In the genomic region with DNA sequence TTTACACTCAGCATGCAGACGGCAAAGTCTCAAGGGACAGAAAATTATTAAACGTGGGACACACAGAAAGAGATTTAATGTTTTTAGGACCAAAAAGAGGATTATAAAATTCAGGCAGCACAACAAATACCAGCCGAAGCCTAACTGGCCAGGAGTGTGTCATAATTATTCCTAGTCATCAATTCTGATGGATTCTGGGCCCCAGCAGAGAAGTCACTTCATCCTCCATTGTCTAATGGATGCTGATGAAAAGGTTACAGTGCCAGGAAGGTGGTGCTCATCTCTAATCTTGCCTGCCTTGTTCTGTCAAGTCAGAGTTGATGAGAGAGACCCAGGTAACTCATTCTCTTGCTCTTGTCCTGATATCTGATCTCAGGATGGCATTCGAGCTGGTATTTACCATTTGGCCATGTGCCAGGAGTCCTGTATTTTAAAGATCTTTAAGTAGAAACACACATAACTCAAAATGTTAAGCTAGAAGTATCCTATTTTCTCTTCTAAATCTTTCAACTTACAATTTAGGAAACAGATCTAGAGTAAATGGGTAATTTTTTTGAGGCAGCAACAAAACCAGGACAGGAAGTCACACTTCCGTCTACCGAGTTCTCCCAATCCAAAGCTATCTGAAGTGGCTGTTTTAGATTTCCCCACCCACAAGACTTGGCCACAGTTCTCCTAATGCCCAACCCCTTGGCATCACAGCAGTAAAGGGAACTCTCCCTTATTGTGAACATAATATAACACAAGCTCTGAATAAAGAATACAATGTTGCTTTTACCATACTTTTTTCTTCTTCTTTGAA, we compare ENCODE assay signal across 1 cellular context.
TF ChIP-seq lines count a peak whose summit lies in the region.

No MANE protein-coding gene starts in this region.

TF ChIP-seq in K562, 482 proteins besides CTCF, POLR2A, EP300 and RAD21 (continued from another document):
- TF ChIP-seq, protein P1, sequence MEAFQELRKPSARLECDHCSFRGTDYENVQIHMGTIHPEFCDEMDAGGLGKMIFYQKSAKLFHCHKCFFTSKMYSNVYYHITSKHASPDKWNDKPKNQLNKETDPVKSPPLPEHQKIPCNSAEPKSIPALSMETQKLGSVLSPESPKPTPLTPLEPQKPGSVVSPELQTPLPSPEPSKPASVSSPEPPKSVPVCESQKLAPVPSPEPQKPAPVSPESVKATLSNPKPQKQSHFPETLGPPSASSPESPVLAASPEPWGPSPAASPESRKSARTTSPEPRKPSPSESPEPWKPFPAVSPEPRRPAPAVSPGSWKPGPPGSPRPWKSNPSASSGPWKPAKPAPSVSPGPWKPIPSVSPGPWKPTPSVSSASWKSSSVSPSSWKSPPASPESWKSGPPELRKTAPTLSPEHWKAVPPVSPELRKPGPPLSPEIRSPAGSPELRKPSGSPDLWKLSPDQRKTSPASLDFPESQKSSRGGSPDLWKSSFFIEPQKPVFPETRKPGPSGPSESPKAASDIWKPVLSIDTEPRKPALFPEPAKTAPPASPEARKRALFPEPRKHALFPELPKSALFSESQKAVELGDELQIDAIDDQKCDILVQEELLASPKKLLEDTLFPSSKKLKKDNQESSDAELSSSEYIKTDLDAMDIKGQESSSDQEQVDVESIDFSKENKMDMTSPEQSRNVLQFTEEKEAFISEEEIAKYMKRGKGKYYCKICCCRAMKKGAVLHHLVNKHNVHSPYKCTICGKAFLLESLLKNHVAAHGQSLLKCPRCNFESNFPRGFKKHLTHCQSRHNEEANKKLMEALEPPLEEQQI (IDR thresholded peaks at IDR 0.05): no peak
- TF ChIP-seq CCAR2 (IDR thresholded peaks at IDR 0.05; ENCODE audit: low read depth, low read length) (no peak), TBP (optimal IDR thresholded peaks at IDR 0.05; ENCODE audit: low read depth, low read length) (no peak), HDAC2 (IDR thresholded peaks at IDR 0.05) (no peak), ATF7 (IDR thresholded peaks at IDR 0.05) (no peak)
